19 cellular contexts compared by ENCODE assay signal in genomic region chr15:100733786-100734185, GRCh38.
DNase-seq lines count a peak whose midpoint lies in the region; ATAC-seq, FAIRE-seq and TF ChIP-seq lines count a peak whose summit lies in the region.
"Had no signal": no experiment of that assay in that cellular context is flagged by ENCODE, and none has a peak within 500 bp of the region (broad histone marks: within the 10 kb centered on the region; RNA-seq: fewer than 3 reads in every experiment).

No MANE protein-coding gene starts in this region.

- no peaks in the 10 kb centered on the region for H3K27me3 ChIP-seq in astrocyte (ENCODE audit: insufficient read depth, low read length)

- H3K27ac Mint-ChIP-seq in astrocyte (ENCODE audit: unreplicated experiment), result peak overlapping the region; percentile 30
- H3K27ac Mint-ChIP-seq: activated T-helper 17 cell treated with anti-CD3 and anti-CD28 coated beads, Interleukin-2, amount 50 U/mL, for 72 hours; CD4-positive, CD25-positive, alpha-beta regulatory T cell; T-cell had no signal

- peaks cover 11% of the 10 kb centered on the region for H3K4me1 Mint-ChIP-seq in astrocyte (ENCODE audit: low read depth, unreplicated experiment)
- H3K4me1 Mint-ChIP-seq: activated T-helper 17 cell treated with anti-CD3 and anti-CD28 coated beads, Interleukin-2, amount 50 U/mL, for 72 hours; CD4-positive, CD25-positive, alpha-beta regulatory T cell; T-cell had no signal

- H2AFZ ChIP-seq in astrocyte (ENCODE audit: low read depth, low read length), result no peak overlapping the region

- no peaks in the 10 kb centered on the region for H3K36me3 ChIP-seq in astrocyte (ENCODE audit: insufficient read depth, low read length)

- H3K79me2 ChIP-seq in astrocyte (ENCODE audit: insufficient read depth, low read length), result no peaks in the 10 kb centered on the region

- H3K27me3 Mint-ChIP-seq in astrocyte (ENCODE audit: low read depth, unreplicated experiment), result peaks cover 9% of the 10 kb centered on the region

- no peak overlapping the region for H3K4me3 ChIP-seq in astrocyte (ENCODE audit: insufficient read depth, low read depth, low read length)
- H3K4me3 ChIP-seq: coronary artery had no signal

- no peak overlapping the region for H3K4me3 Mint-ChIP-seq in astrocyte (ENCODE audit: unreplicated experiment)
- H3K4me3 Mint-ChIP-seq: activated T-helper 17 cell treated with anti-CD3 and anti-CD28 coated beads, Interleukin-2, amount 50 U/mL, for 72 hours; CD4-positive, CD25-positive, alpha-beta regulatory T cell; T-cell had no signal

- DNase-seq in A172 (ENCODE audit: low spot score), result peak; percentile 56
- peak; percentile 54 for DNase-seq in HT1080 (ENCODE audit: low read depth)
- DNase-seq in astrocyte (ENCODE audit: low read depth), result peak; percentile 58
- DNase-seq in glomerular visceral epithelial cell (ENCODE audit: extremely low spot score), result peak; percentile 43
- no peak for DNase-seq in NCI-H2107 (lab: John Stamatoyannopoulos, UW)
- no peak for DNase-seq in DMS153 treated with DMSO at 0.1 percent for 48 hours (lab: John Stamatoyannopoulos, UW; ENCODE audit: unreplicated experiment)
- no peak for DNase-seq in T-helper 1 cell
- DNase-seq: CD4-positive, CD25-positive, alpha-beta regulatory T cell; DMS79; erythroblast; KBM-7; left cardiac atrium; NCI-H2171; stimulated activated naive CD4-positive, alpha-beta T cell; T-cell had no signal

- no peak for TF ChIP-seq CTCF in astrocyte (IDR thresholded peaks at IDR 0.05; ENCODE audit: insufficient read depth, low read depth, low read length)

- no peaks in the 10 kb centered on the region for H4K20me1 ChIP-seq in astrocyte (ENCODE audit: insufficient read depth, low read length)

- no peak overlapping the region for H3K9ac ChIP-seq in astrocyte (ENCODE audit: low read length)

- FAIRE-seq in astrocyte (lab: Jason Lieb, UNC), result peak; percentile 47
- FAIRE-seq: A204.1 had no signal

- no peaks in the 10 kb centered on the region for H3K36me3 Mint-ChIP-seq in astrocyte (ENCODE audit: low read depth, unreplicated experiment)
- H3K36me3 Mint-ChIP-seq: CD4-positive, CD25-positive, alpha-beta regulatory T cell; T-cell had no signal

- H3K4me2 ChIP-seq in astrocyte (ENCODE audit: low read length), result peak overlapping the region; percentile 27

- H3K9me3 ChIP-seq in astrocyte (ENCODE audit: insufficient read depth, low read depth, low read length), result no peaks in the 10 kb centered on the region

- H3K9me3 Mint-ChIP-seq in astrocyte (ENCODE audit: unreplicated experiment), result peaks cover 9% of the 10 kb centered on the region
- H3K9me3 Mint-ChIP-seq: activated T-helper 17 cell treated with anti-CD3 and anti-CD28 coated beads, Interleukin-2, amount 50 U/mL, for 72 hours had no signal

- peak overlapping the region; percentile 15 for H3K27ac ChIP-seq in astrocyte (ENCODE audit: low read depth, low read length)
- H3K27ac ChIP-seq: coronary artery had no signal

- H3K4me1 ChIP-seq in astrocyte (ENCODE audit: insufficient read depth, low read length), result peaks cover 13% of the 10 kb centered on the region

- no peak for ATAC-seq in HG02938 (IDR thresholded peaks at IDR 0.05; ENCODE audit: unreplicated experiment)
- ATAC-seq: activated T-helper 17 cell treated with anti-CD3 and anti-CD28 coated beads, Interleukin-2, amount 50 U/mL, for 72 hours; T-cell had no signal

Comparison
In these comparisons a context has a peak if more than half of its experiments do, and no peak if none do; other contexts are left out.
1. DNase-seq: peak in A172 (single experiment), HT1080 (single experiment), astrocyte (single experiment) and glomerular visceral epithelial cell (single experiment); none in NCI-H2107 (single experiment), DMS153 treated with DMSO at 0.1 percent for 48 hours (single experiment) and T-helper 1 cell (0 of 5).